ENCODE assay signal across 10 cellular contexts in the genomic region with DNA sequence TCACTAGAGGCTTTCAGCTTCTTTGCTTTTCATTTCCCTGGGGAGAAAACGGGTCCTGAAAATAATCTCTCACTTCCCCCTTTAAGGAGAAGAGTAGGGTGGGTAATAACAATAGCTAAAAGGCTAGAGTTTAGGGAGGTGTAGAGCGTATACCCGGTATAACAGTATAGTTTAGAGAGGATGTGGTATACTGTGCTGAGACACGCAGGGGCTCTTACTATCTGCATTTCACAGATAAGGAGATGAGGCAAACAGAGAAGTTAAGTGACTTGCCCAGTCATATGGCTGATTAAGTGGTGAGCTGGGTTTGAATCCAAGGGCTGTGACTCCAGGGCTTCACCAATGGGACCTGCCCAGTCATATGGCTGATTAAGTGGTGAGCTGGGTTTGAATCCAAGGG. TPM values are rescaled to one million over a fixed set of nuclear protein-coding genes. Genes with fewer than 3 reads are reported as not detected.
DNase-seq lines count a peak whose midpoint lies in the region; ATAC-seq and TF ChIP-seq lines count a peak whose summit lies in the region.
"Had no signal": no experiment of that assay in that cellular context is flagged by ENCODE, and none has a peak within 500 bp of the region (broad histone marks: within the 10 kb centered on the region; RNA-seq: fewer than 3 reads in every experiment).

No MANE protein-coding gene starts in this region.

- POLR2A ChIA-PET in activated B cell treated with CpG ODN at 0.5 μM for 24 hours (lab: Charles Lee) = interaction anchor here (0.5 to 2.6 kb wide), 10 partner anchors 10 to 205 kb away, joined by 3 to 27 read pairs (median 5); a partner anchor contains a TSS
- POLR2A ChIA-PET in PC-9 (lab: Charles Lee; ENCODE audit: unreplicated experiment) = no interaction called here

- no peak overlapping the region for H3K4me3 ChIP-seq in PC-9

- H3K9me3 ChIP-seq in PC-9 (ENCODE audit: insufficient read depth, low read depth) = no peaks in the 10 kb centered on the region

- CTCF ChIA-PET in activated B cell treated with CpG ODN at 0.5 μM for 24 hours (lab: Charles Lee) = no interaction called here
- CTCF ChIA-PET in PC-9 (lab: Charles Lee) = no interaction called here

- H3F3A ChIP-seq in PC-9 (ENCODE audit: insufficient read depth, low read depth) = no peaks in the 10 kb centered on the region

- no peaks in the 10 kb centered on the region for H3K9me3 Mint-ChIP-seq in activated B cell treated with CpG ODN at 0.5 μM for 24 hours
- H3K9me3 Mint-ChIP-seq: activated CD4-positive, alpha-beta T cell treated with anti-CD3 and anti-CD28 coated beads, Interleukin-2, amount 10 ng/mL, durations not matched to agents 24 days and 14 days had no signal

- H4K20me1 ChIP-seq in PC-9 (ENCODE audit: insufficient read depth) = no peaks in the 10 kb centered on the region

- H3K27ac Mint-ChIP-seq in activated B cell treated with CpG ODN at 0.5 μM for 24 hours = peak overlapping the region; percentile 64
- H3K27ac Mint-ChIP-seq: activated CD4-positive, alpha-beta T cell treated with anti-CD3 and anti-CD28 coated beads, Interleukin-2, amount 10 ng/mL, durations not matched to agents 24 days and 14 days had no signal

- H3K9me2 ChIP-seq in PC-9 (ENCODE audit: insufficient read depth) = no peaks in the 10 kb centered on the region

- intact Hi-C loops in activated B cell treated with CpG ODN at 0.5 μM for 24 hours (cut with micrococcal nuclease) (loop anchor here (2.0 to 5.0 kb wide), 7 partner anchors 15 to 336 kb away; a partner anchor contains a TSS), left colon (cut with DNase I, micrococcal nuclease) (no loop called here), PC-9 (cut with micrococcal nuclease; ENCODE audit: unreplicated experiment) (no loop called here)

- H3K27ac ChIP-seq in PC-9 = no peak overlapping the region

- TF ChIP-seq CTCF in activated B cell treated with CpG ODN at 0.5 μM for 24 hours (IDR thresholded peaks at IDR 0.05) = no peak
- TF ChIP-seq CTCF in PC-9 (conservative IDR thresholded peaks at IDR 0.05) = no peak

- no peaks in the 10 kb centered on the region for H3K27me3 ChIP-seq in PC-9 (ENCODE audit: insufficient read depth, low read depth)

- H3K4me2 ChIP-seq in PC-9 = no peak overlapping the region

- no peaks in the 10 kb centered on the region for H3K36me3 Mint-ChIP-seq in activated B cell treated with CpG ODN at 0.5 μM for 24 hours (ENCODE audit: low read depth)

- H3K79me2 ChIP-seq in PC-9 (ENCODE audit: low read depth) = no peaks in the 10 kb centered on the region

- H2AFZ ChIP-seq in PC-9 = no peak overlapping the region

- peaks cover under 1% of the 10 kb centered on the region for H3K4me1 ChIP-seq in PC-9 (replicated peaks; ENCODE audit: insufficient read depth)

- H3K36me3 ChIP-seq in PC-9 (ENCODE audit: low read depth) = no peaks in the 10 kb centered on the region

- DNase-seq in activated B cell treated with CpG ODN at 0.5 μM for 24 hours (no peak), left colon (no peak), PC-9 (no peak)
- DNase-seq: activated CD4-positive, alpha-beta T cell treated with anti-CD3 and anti-CD28 coated beads, Interleukin-2, amount 10 ng/mL, durations not matched to agents 24 days and 14 days; NCI-H2081 treated with DMSO at 0.1 percent for 48 hours had no signal

- H3K4me1 Mint-ChIP-seq in activated B cell treated with CpG ODN at 0.5 μM for 24 hours = peaks cover 60% of the 10 kb centered on the region

- ATAC-seq in GM18519 (IDR thresholded peaks at IDR 0.05; ENCODE audit: low FRiP score, unreplicated experiment) (peak; percentile 68), GM21423 (IDR thresholded peaks at IDR 0.05; ENCODE audit: unreplicated experiment) (peak; percentile 57), HG03175 (IDR thresholded peaks at IDR 0.05; ENCODE audit: unreplicated experiment) (peak; percentile 70), activated B cell treated with CpG ODN at 0.5 μM for 24 hours (ENCODE audit: low read depth) (peak; percentile 66), left colon (no peak), HG02623 (IDR thresholded peaks at IDR 0.05; ENCODE audit: unreplicated experiment) (no peak), HG03439 (IDR thresholded peaks at IDR 0.05; ENCODE audit: unreplicated experiment) (no peak)

- H3K4me3 Mint-ChIP-seq in activated B cell treated with CpG ODN at 0.5 μM for 24 hours = peak overlapping the region; percentile 77
- H3K4me3 Mint-ChIP-seq: activated CD4-positive, alpha-beta T cell treated with anti-CD3 and anti-CD28 coated beads, Interleukin-2, amount 10 ng/mL, durations not matched to agents 24 days and 14 days had no signal

- no peaks in the 10 kb centered on the region for H3K27me3 Mint-ChIP-seq in activated B cell treated with CpG ODN at 0.5 μM for 24 hours

- BruUV-seq in PC-9 (replicated peaks; lab: Mats Ljungman, UMichigan) = no TSS peak

RNA-seq across cellular contexts. Expression of a gene that starts 15.0 kb away (rescaled TPM):
- total RNA-seq in activated B cell treated with CpG ODN at 0.5 μM for 24 hours = 6.0 and 6.9 TPM in 2 replicates
- total RNA-seq in left colon = 1 to 10 TPM; 1.5 to 2.4 TPM
- total RNA-seq in PC-9 (2021) = 7.4 and 8.9 TPM in 2 replicates

RNA-seq across cellular contexts. Expression of a gene that starts 57.0 kb away (rescaled TPM):
- total RNA-seq in activated B cell treated with CpG ODN at 0.5 μM for 24 hours (37.1 and 41.4 TPM in 2 replicates), left colon (10 to 100 TPM; 22.6 to 25.3 TPM), PC-9 (2021) (39.3 and 40.3 TPM in 2 replicates)

Comparison
In these comparisons a context has a peak if more than half of its experiments do, and no peak if none do; other contexts are left out.
1. ATAC-seq: peak in GM18519 (single experiment), GM21423 (single experiment), HG03175 (single experiment) and activated B cell treated with CpG ODN at 0.5 μM for 24 hours (single experiment); none in left colon (single experiment), HG02623 (single experiment) and HG03439 (single experiment).